In the genomic region with DNA sequence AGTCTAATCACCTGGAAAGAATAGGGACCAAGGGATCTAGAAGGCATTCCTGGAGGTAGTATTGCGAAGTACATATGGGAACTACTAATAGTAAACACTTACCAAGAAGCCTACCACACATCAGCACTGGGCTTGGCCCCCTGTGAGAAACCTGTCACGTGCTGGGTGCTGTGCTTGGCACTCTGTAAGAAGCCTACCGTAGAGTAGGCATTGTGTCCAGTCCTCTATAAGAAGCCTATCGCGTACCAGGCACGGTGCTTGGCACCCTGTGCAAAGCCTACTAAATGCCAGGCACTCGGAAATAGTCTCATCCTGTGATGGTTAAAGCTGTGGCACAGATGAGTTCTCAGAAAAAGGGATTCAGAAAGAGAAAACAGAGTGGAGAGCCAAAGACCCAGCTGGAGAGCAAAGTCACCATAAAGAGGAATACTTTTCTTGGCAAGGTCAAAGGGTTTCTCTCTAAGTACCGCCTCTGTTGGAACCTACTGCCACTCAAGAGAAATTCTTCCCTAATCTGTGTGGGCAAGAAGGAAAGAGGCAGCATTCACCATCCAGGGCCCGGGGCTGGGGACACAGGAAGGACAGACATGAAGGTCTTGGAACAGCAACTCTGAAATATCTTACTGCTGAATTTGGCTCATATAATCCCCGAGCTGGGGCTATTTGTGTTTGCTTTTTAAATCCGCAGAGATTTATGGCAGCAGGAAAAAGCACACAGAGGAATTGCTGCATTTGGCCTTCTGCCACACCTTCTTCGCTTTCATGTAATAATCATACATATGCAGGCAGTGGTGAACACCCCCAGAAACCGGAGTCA, we compare ENCODE assay signal across 14 cellular contexts.
DNase-seq lines count a peak whose midpoint lies in the region; ATAC-seq and TF ChIP-seq lines count a peak whose summit lies in the region.
"Had no signal": no experiment of that assay in that cellular context is flagged by ENCODE, and none has a peak within 500 bp of the region (broad histone marks: within the 10 kb centered on the region; RNA-seq: fewer than 3 reads in every experiment).

No MANE protein-coding gene starts in this region.

- H3K4me3 ChIP-seq in LNCaP clone FGC (ENCODE audit: low read depth, low read length) = no peak overlapping the region
- H3K4me3 ChIP-seq in hepatocyte = no peak overlapping the region
- H3K4me3 ChIP-seq: BLaER1, ovary, spleen had no signal

- peak; percentile 53 for ATAC-seq in sciatic nerve
- ATAC-seq in HG03175 (IDR thresholded peaks at IDR 0.05; ENCODE audit: unreplicated experiment) = no peak

- H2AFZ ChIP-seq in hepatocyte = no peak overlapping the region

- H3K27me3 ChIP-seq in hepatocyte = no peaks in the 10 kb centered on the region
- H3K27me3 ChIP-seq: BLaER1, ovary had no signal

- H3K9me2 ChIP-seq in hepatocyte (replicated peaks; ENCODE audit: insufficient read depth) = no peaks in the 10 kb centered on the region

- peak overlapping the region; percentile 25 for H3K4me2 ChIP-seq in hepatocyte

- H3K4me1 ChIP-seq in hepatocyte (ENCODE audit: insufficient read depth) = peaks cover 10% of the 10 kb centered on the region
- H3K4me1 ChIP-seq: spleen had no signal

- 65% methylated on average over 13 of the region's 13 CpGs for WGBS in hepatocyte (ENCODE audit: low lambda C conversion rate, missing lambda C conversion rate)

- H4K20me1 ChIP-seq in hepatocyte (ENCODE audit: insufficient read depth, poor library complexity, severe bottlenecking) = no peaks in the 10 kb centered on the region
- H4K20me1 ChIP-seq: BLaER1 had no signal

- intact Hi-C loops in sciatic nerve (cut with DNase I) = no loop called here

- DNase-seq in LNCaP clone FGC (ENCODE audit: low read depth) (peak; percentile 18), cerebellum (ENCODE audit: low spot score) (peak; percentile 27), hepatocyte (ENCODE audit: low spot score) (peak; percentile 21), sciatic nerve (ENCODE audit: low spot score) (no peak), D341Med (ENCODE audit: low spot score) (no peak), NCI-H446 (lab: John Stamatoyannopoulos, UW) (no peak), superior temporal gyrus (ENCODE audit: extremely low spot score) (no peak)
- DNase-seq: activated CD8-positive, alpha-beta memory T cell treated with anti-CD3 and anti-CD28 coated beads, Interleukin-2, amount 50 U/mL, for 4 hours; activated naive CD4-positive, alpha-beta T cell treated with anti-CD3 and anti-CD28 coated beads for 36 hours; cerebellar nuclear complex; ovary; spleen had no signal

- no peaks in the 10 kb centered on the region for H3K36me3 ChIP-seq in hepatocyte (replicated peaks; ENCODE audit: insufficient read depth, low read depth)
- H3K36me3 ChIP-seq: BLaER1, ovary, spleen had no signal

- H3K79me2 ChIP-seq in hepatocyte = no peaks in the 10 kb centered on the region

- H3K27ac ChIP-seq in hepatocyte = peak overlapping the region; percentile 20
- H3K27ac ChIP-seq: BLaER1, ovary, spleen had no signal

- TF ChIP-seq CTCF in LNCaP clone FGC (IDR thresholded peaks at IDR 0.05; ENCODE audit: control insufficient read depth, extremely low read depth, insufficient read depth) (no peak), hepatocyte (IDR thresholded peaks at IDR 0.05; ENCODE audit: poor library complexity) (no peak)

- H3K9me3 ChIP-seq in hepatocyte (ENCODE audit: low read depth) = no peaks in the 10 kb centered on the region
- H3K9me3 ChIP-seq: BLaER1, ovary, spleen had no signal

Comparison
In these comparisons a context has a peak if more than half of its experiments do, and no peak if none do; other contexts are left out.
1. DNase-seq: peak in LNCaP clone FGC (single experiment), cerebellum (single experiment) and hepatocyte (single experiment); none in sciatic nerve (single experiment), D341Med (single experiment), NCI-H446 (0 of 2) and superior temporal gyrus (single experiment).